ENCODE assay signal across 14 cellular contexts in genomic region chr2:120314656-120315366, GRCh38. TPM values are rescaled to one million over a fixed set of nuclear protein-coding genes. Genes with fewer than 3 reads are reported as not detected.
A peak's percentile ranks its signal among the peaks of the same experiment; 100 is the strongest.
DNase-seq lines count a peak whose midpoint lies in the region; ATAC-seq, FAIRE-seq and TF ChIP-seq lines count a peak whose summit lies in the region.
"Had no signal": no experiment of that assay in that cellular context is flagged by ENCODE, and none has a peak within 500 bp of the region (broad histone marks: within the 10 kb centered on the region; RNA-seq: fewer than 3 reads in every experiment).

No MANE protein-coding gene starts in this region.

- no peak for TF ChIP-seq CTCF in bronchial epithelial cell (IDR thresholded peaks at IDR 0.05; ENCODE audit: insufficient read depth, low read length, severe bottlenecking)

- H3K4me3 Mint-ChIP-seq in T-helper 1 cell treated with Interleukin-12 subunit alpha and Interleukin-12 subunit beta and Interleukin-4 antibody, amounts not matched to agents 30 μg/mL and 1 μg/mL, for 36 hours = peak overlapping the region; percentile 31

- ATAC-seq in GM21515 (IDR thresholded peaks at IDR 0.05; ENCODE audit: unreplicated experiment) = no peak

- no peaks in the 10 kb centered on the region for H3K36me3 ChIP-seq in bronchial epithelial cell (ENCODE audit: control insufficient read depth, insufficient read depth, low read length)
- H3K36me3 ChIP-seq: lower lobe of right lung, MG63, pancreas had no signal

- peaks cover 5% of the 10 kb centered on the region for H3K27me3 Mint-ChIP-seq in T-helper 1 cell treated with Interleukin-12 subunit alpha and Interleukin-12 subunit beta and Interleukin-4 antibody, amounts not matched to agents 30 μg/mL and 1 μg/mL, for 36 hours (ENCODE audit: low read depth)

- no peak overlapping the region for H3K27ac ChIP-seq in substantia nigra (ENCODE audit: low read depth, low read length, poor library complexity, severe bottlenecking)
- H3K27ac ChIP-seq: lower lobe of right lung, pancreas had no signal

- H3K36me3 Mint-ChIP-seq in T-helper 1 cell treated with Interleukin-12 subunit alpha and Interleukin-12 subunit beta and Interleukin-4 antibody, amounts not matched to agents 30 μg/mL and 1 μg/mL, for 36 hours (ENCODE audit: low read depth) = peaks cover 2% of the 10 kb centered on the region

- H3K27me3 ChIP-seq in bronchial epithelial cell (ENCODE audit: control insufficient read depth, insufficient read depth, low read length) = peaks cover 4% of the 10 kb centered on the region
- H3K27me3 ChIP-seq: MG63, pancreas had no signal

- H3K4me1 Mint-ChIP-seq in T-helper 1 cell treated with Interleukin-12 subunit alpha and Interleukin-12 subunit beta and Interleukin-4 antibody, amounts not matched to agents 30 μg/mL and 1 μg/mL, for 36 hours (ENCODE audit: low read depth) = peaks cover 36% of the 10 kb centered on the region

- DNase-seq in activated CD4-positive, alpha-beta T cell treated with anti-CD3 and anti-CD28 coated beads for 48 hours = peak; percentile 31
- DNase-seq in activated CD4-positive, alpha-beta T cell treated with anti-CD3 and anti-CD28 coated beads, Interleukin-2, amount 50 U/mL, for 4 hours = no peak
- DNase-seq in bronchial epithelial cell (ENCODE audit: low read depth) (no peak), substantia nigra (lab: John Stamatoyannopoulos, UW) (no peak), amygdala (lab: John Stamatoyannopoulos, UW) (no peak)
- DNase-seq in stimulated activated CD8-positive, alpha-beta memory T cell treated with anti-CD3 and anti-CD28 coated beads, Interleukin-4, amount 100 ng/mL, for 48 hours = peak; percentile 31
- DNase-seq: ACHN, MG63, SIG-M5 had no signal

- no peaks in the 10 kb centered on the region for H3K9me3 Mint-ChIP-seq in T-helper 1 cell treated with Interleukin-12 subunit alpha and Interleukin-12 subunit beta and Interleukin-4 antibody, amounts not matched to agents 30 μg/mL and 1 μg/mL, for 36 hours

- FAIRE-seq in bronchial epithelial cell (lab: Jason Lieb, UNC) = peak; percentile 52
- FAIRE-seq: GM18507, pancreas had no signal

- no peak overlapping the region for H3K4me3 ChIP-seq in bronchial epithelial cell (ENCODE audit: low read depth, low read length)
- H3K4me3 ChIP-seq: lower lobe of right lung, MG63 had no signal

- peak overlapping the region; percentile 67 for H3K27ac Mint-ChIP-seq in T-helper 1 cell treated with Interleukin-12 subunit alpha and Interleukin-12 subunit beta and Interleukin-4 antibody, amounts not matched to agents 30 μg/mL and 1 μg/mL, for 36 hours

RNA-seq across cellular contexts. Expression of gene INHBB, which starts 31.1 kb away (rescaled TPM):
- 0.53 and 2.3 TPM in 2 replicates for total RNA-seq in bronchial epithelial cell

Comparison
In these comparisons a context has a peak if more than half of its experiments do, and no peak if none do; other contexts are left out.
1. DNase-seq: peak in activated CD4-positive, alpha-beta T cell treated with anti-CD3 and anti-CD28 coated beads for 48 hours (single experiment) and stimulated activated CD8-positive, alpha-beta memory T cell treated with anti-CD3 and anti-CD28 coated beads, Interleukin-4, amount 100 ng/mL, for 48 hours (single experiment); none in activated CD4-positive, alpha-beta T cell treated with anti-CD3 and anti-CD28 coated beads, Interleukin-2, amount 50 U/mL, for 4 hours (0 of 2), bronchial epithelial cell (single experiment), substantia nigra (0 of 49) and amygdala (0 of 56).